Comparison of ENCODE assay signal across 1 cellular context in genomic region chr7:44981035-44981706, GRCh38.
TF ChIP-seq lines count a peak whose summit lies in the region.

No MANE protein-coding gene starts in this region.

TF ChIP-seq in HEK293, 187 proteins besides CTCF, POLR2A, EP300 and RAD21 (continued from another document):
- TF ChIP-seq ZNF280D (tag by site-specific recombination; IDR thresholded peaks at IDR 0.05) (no peak), ZBTB44 (tag by site-specific recombination; IDR thresholded peaks at IDR 0.05) (no peak), ZSCAN4 (tag by site-specific recombination; IDR thresholded peaks at IDR 0.05) (no peak), WT1 (tag by site-specific recombination; IDR thresholded peaks at IDR 0.05) (no peak), ZFP69B (tag by site-specific recombination; IDR thresholded peaks at IDR 0.05) (0 out of 2 replicates have a peak, but pooled peaks have one; percentile 17), GFI1B (tag by site-specific recombination; IDR thresholded peaks at IDR 0.05) (no peak), ZNF341 (tag by site-specific recombination; IDR thresholded peaks at IDR 0.05; ENCODE audit: low read depth) (no peak), ZBTB48 (tag by site-specific recombination; IDR thresholded peaks at IDR 0.05) (peak; percentile 66; the same call in 1 of the 2 replicates), ZNF76 (tag by site-specific recombination; IDR thresholded peaks at IDR 0.05; ENCODE audit: borderline replicate concordance, low read depth) (no peak), SALL2 (tag by site-specific recombination; IDR thresholded peaks at IDR 0.05; ENCODE audit: borderline replicate concordance) (no peak), ZBTB11 (tag by site-specific recombination; conservative IDR thresholded peaks at IDR 0.05; ENCODE audit: low read depth) (no peak), KLF17 (tag by site-specific recombination; IDR thresholded peaks at IDR 0.05) (no peak), ZNF398 (tag by site-specific recombination; IDR thresholded peaks at IDR 0.05) (no peak), PRDM10 (tag by site-specific recombination; IDR thresholded peaks at IDR 0.05) (peak; percentile 66)
TF ChIP-seq in HEK293: peak in this region for 5.
